30 cellular contexts compared by ENCODE assay signal in the genomic region with DNA sequence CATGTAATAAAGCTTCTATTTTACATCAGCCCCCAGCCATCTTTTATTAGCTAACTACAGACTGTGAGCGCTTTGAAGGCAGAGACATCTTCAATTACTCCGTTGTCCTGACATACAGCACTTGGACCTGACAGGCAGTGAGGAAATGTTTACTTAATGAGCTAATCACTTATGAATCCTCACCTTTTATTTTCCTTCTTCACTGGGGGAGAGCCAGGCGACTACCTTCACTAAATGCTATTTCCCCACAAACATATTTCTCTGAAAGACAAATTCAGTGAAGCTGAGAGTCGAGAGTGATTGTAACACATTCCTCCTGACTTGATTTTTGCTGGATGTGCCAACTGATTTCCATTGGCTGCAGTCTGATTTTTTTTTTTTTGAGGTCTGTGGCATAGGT.
DNase-seq lines count a peak whose midpoint lies in the region; ATAC-seq and TF ChIP-seq lines count a peak whose summit lies in the region.
"Had no signal": no experiment of that assay in that cellular context is flagged by ENCODE, and none has a peak within 500 bp of the region (broad histone marks: within the 10 kb centered on the region; RNA-seq: fewer than 3 reads in every experiment).

No MANE protein-coding gene starts in this region.

- no peak for ATAC-seq in HG03196 (IDR thresholded peaks at IDR 0.05; ENCODE audit: unreplicated experiment)
- ATAC-seq: activated CD8-positive, alpha-beta T cell treated with anti-CD3 and anti-CD28 coated beads, Interleukin-2, amount 10 ng/mL, durations not matched to agents 7 days and 5 days; effector memory CD8-positive, alpha-beta T cell; lower lobe of right lung; naive thymus-derived CD8-positive, alpha-beta T cell; psoas muscle had no signal

- TF ChIP-seq CTCF in RWPE1 (conservative IDR thresholded peaks at IDR 0.05; ENCODE audit: low read depth) (no peak), epithelial cell of esophagus (IDR thresholded peaks at IDR 0.05; ENCODE audit: insufficient read depth, low read depth, low read length, missing control alignments) (no peak)

- H3K27ac ChIP-seq in RWPE1: no peak overlapping the region
- H3K27ac ChIP-seq: C4-2B, cardiac muscle cell, coronary artery, esophagus muscularis mucosa, lower lobe of right lung, psoas muscle, tibial artery had no signal

- POLR2A ChIA-PET in RWPE1 (lab: Yijun Ruan, JAX; ENCODE audit: low non-redundant PET): no interaction called here

- no peak overlapping the region for H3K4me3 ChIP-seq in epithelial cell of esophagus (ENCODE audit: low read length)
- H3K4me3 ChIP-seq: cardiac muscle cell, coronary artery, esophagus muscularis mucosa, lower lobe of right lung, psoas muscle, tibial artery had no signal

- CTCF ChIA-PET in RWPE1 (lab: Yijun Ruan, JAX): interaction anchor here (0.6 to 0.7 kb wide), 5 partner anchors 10 to 797 kb away, joined by 3 to 5 read pairs (median 3); no protein-coding TSS in a partner anchor

- DNase-seq in Daoy (ENCODE audit: low read depth): peak; percentile 15
- DNase-seq in RWPE1 (ENCODE audit: low spot score): peak; percentile 58
- DNase-seq in epithelial cell of esophagus (ENCODE audit: low read depth): peak; percentile 77
- DNase-seq in renal cortical epithelial cell (ENCODE audit: low read depth): peak; percentile 52
- DNase-seq in activated T-cell treated with anti-CD3 and anti-CD28 coated beads for 4 hours: no peak
- no peak for DNase-seq in NCI-H82 (lab: John Stamatoyannopoulos, UW)
- DNase-seq: activated CD4-positive, alpha-beta T cell treated with anti-CD3 and anti-CD28 coated beads for 1 hour; activated CD8-positive, alpha-beta T cell treated with anti-CD3 and anti-CD28 coated beads, Interleukin-2, amount 10 ng/mL, durations not matched to agents 7 days and 5 days; Caco-2; DMS79 treated with DMSO at 0.1 percent for 48 hours; effector memory CD8-positive, alpha-beta T cell; GF-D8; Kasumi-1; lower lobe of right lung; MV-4-11; naive thymus-derived CD8-positive, alpha-beta T cell; NCI-H1436 treated with DMSO at 0.1 percent for 48 hours; NCI-H2081 treated with DMSO at 0.1 percent for 48 hours; NCI-H446; NK-92 treated with Interleukin-12 subunit alpha and Interleukin-12 subunit beta, amount 100 ng/mL, for 24 hours; nucleus accumbens; psoas muscle; SHP77; stimulated activated CD4-positive, alpha-beta T cell treated with anti-CD3 and anti-CD28 coated beads, Interleukin-4, amount 100 ng/mL, for 1 hour; tibial artery had no signal

Comparison
In these comparisons a context has a peak if more than half of its experiments do, and no peak if none do; other contexts are left out.
1. DNase-seq: peak in Daoy (single experiment), RWPE1 (single experiment), epithelial cell of esophagus (single experiment) and renal cortical epithelial cell (single experiment); none in activated T-cell treated with anti-CD3 and anti-CD28 coated beads for 4 hours (single experiment) and NCI-H82 (single experiment).